In the genomic region with DNA sequence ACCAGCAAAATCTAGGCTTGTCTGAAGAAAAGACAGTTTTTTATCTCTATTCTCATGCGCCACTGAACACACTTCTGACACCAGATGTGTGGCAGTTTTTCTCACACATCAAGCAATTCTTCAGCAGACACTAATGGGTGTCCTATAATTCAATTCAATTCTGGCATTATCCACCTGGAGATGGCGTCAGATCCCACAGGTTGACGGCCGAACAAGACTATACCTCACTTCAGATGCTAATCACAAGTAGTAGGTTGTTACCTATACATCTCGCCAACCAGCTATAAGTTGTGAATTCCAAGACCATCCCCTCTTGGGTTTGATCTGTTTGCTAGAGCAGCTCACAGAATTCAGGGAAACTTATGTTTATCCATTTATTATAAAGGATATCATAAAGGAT, we compare ENCODE assay signal across 22 cellular contexts.
"Had no signal": no experiment of that assay in that cellular context is flagged by ENCODE, and none has a peak within 500 bp of the region (broad histone marks: within the 10 kb centered on the region; RNA-seq: fewer than 3 reads in every experiment).

No MANE protein-coding gene starts in this region.

- DNase-seq: activated CD4-positive, alpha-beta T cell treated with anti-CD3 and anti-CD28 coated beads, Interleukin-2, amount 50 U/mL, for 1 hour; activated CD4-positive, CD25-positive, alpha-beta regulatory T cell treated with anti-CD3 and anti-CD28 coated beads, Interleukin-2, amount 50 U/mL, for 72 hours; activated CD8-positive, alpha-beta memory T cell treated with anti-CD3 and anti-CD28 coated beads for 24 hours; activated effector memory CD4-positive, alpha-beta T cell treated with anti-CD3 and anti-CD28 coated beads, Interleukin-2, amount 50 U/mL, for 16 hours; activated naive CD4-positive, alpha-beta T cell treated with anti-CD3 and anti-CD28 coated beads, Interleukin-2, amount 50 U/mL, for 16 hours; activated T-cell treated with anti-CD3 and anti-CD28 coated beads, Interleukin-2, amount 50 U/mL, for 72 hours; aorta; brain microvascular endothelial cell; erythroblast; immature natural killer cell; naive thymus-derived CD4-positive, alpha-beta T cell; stimulated activated CD4-positive, alpha-beta T cell treated with anti-CD3 and anti-CD28 coated beads, Interleukin-2, amount 100 ng/mL, for 24 hours; stimulated activated naive CD8-positive, alpha-beta T cell treated with anti-CD3 and anti-CD28 coated beads, Interleukin-15, Interleukin-2, amounts not matched to agents 100 U/mL and 50 U/mL, for 24 hours; substantia nigra; tibial artery; uterus had no signal

- H3K4me1 Mint-ChIP-seq: memory B cell had no signal

- ATAC-seq: activated T-cell treated with anti-CD3 and anti-CD28 coated beads, Interleukin-2, amount 50 U/mL, for 72 hours; gastroesophageal sphincter; naive thymus-derived CD4-positive, alpha-beta T cell had no signal

- H3K4me3 Mint-ChIP-seq: activated T-cell treated with anti-CD3 and anti-CD28 coated beads, Interleukin-2, amount 50 U/mL, for 72 hours; central memory CD8-positive, alpha-beta T cell; immature natural killer cell; memory B cell; naive thymus-derived CD4-positive, alpha-beta T cell had no signal

- H3K27me3 Mint-ChIP-seq: central memory CD8-positive, alpha-beta T cell; memory B cell; naive thymus-derived CD4-positive, alpha-beta T cell had no signal

- H3K27ac Mint-ChIP-seq: activated T-cell treated with anti-CD3 and anti-CD28 coated beads, Interleukin-2, amount 50 U/mL, for 72 hours; immature natural killer cell; memory B cell; naive thymus-derived CD4-positive, alpha-beta T cell had no signal

- H3K27me3 ChIP-seq: brain microvascular endothelial cell, gastroesophageal sphincter, right atrium auricular region, tibial artery, uterus had no signal

- H3K9me3 Mint-ChIP-seq: central memory CD8-positive, alpha-beta T cell; immature natural killer cell had no signal

- H3K9me3 ChIP-seq: gastroesophageal sphincter, prostate gland, right atrium auricular region, tibial artery, uterus had no signal

- H3K4me3 ChIP-seq: coronary artery, gastroesophageal sphincter, prostate gland, right atrium auricular region, tibial artery, uterus had no signal

- H3K4me1 ChIP-seq: prostate gland, right atrium auricular region, uterus had no signal

- H3K27ac ChIP-seq: brain microvascular endothelial cell, coronary artery, gastroesophageal sphincter, prostate gland, right atrium auricular region, tibial artery, uterus had no signal

- H3K36me3 ChIP-seq: brain microvascular endothelial cell, prostate gland, uterus had no signal
